Comparison of ENCODE assay signal across 8 cellular contexts in genomic region chr1:1347663-1348419, GRCh38. TPM values are rescaled to one million over a fixed set of nuclear protein-coding genes. Genes with fewer than 3 reads are reported as not detected.
DNase-seq lines count a peak whose midpoint lies in the region; ATAC-seq and TF ChIP-seq lines count a peak whose summit lies in the region.

No MANE protein-coding gene starts in this region.

- intact Hi-C loops in colonic mucosa (cut with DNase I) (no loop called here), mucosa of descending colon (cut with DNase I, micrococcal nuclease) (no loop called here)

- no peak for TF ChIP-seq CTCF in colonic mucosa (IDR thresholded peaks at IDR 0.05)
- TF ChIP-seq CTCF in mucosa of descending colon (IDR thresholded peaks at IDR 0.05), result no peak

- peaks cover 0 to 27% (median 3%) of the 10 kb centered on the region in 4 donors for H3K4me1 Mint-ChIP-seq in CD4-positive, CD25-positive, alpha-beta regulatory T cell

- H3K4me3 ChIP-seq in CD4-positive, CD25-positive, alpha-beta regulatory T cell (ENCODE audit: low read depth, low read length), result no peak overlapping the region
- H3K4me3 ChIP-seq in colonic mucosa (peak overlapping the region; percentile 41), mucosa of descending colon (no peak overlapping the region)

- no peak for ATAC-seq in CD4-positive, CD25-positive, alpha-beta regulatory T cell (ENCODE audit: low read depth in 2 of 2)
- peak; percentile 67 for ATAC-seq in mucosa of descending colon
- no peak for ATAC-seq in HG02973 (IDR thresholded peaks at IDR 0.05; ENCODE audit: unreplicated experiment)
- no peak for ATAC-seq in GM19463 (IDR thresholded peaks at IDR 0.05; ENCODE audit: unreplicated experiment)
- no peak for ATAC-seq in HG02970 (IDR thresholded peaks at IDR 0.05; ENCODE audit: low FRiP score, unreplicated experiment)

- peak overlapping the region; percentile 92 to 94 for H3K9ac ChIP-seq in colonic mucosa (ENCODE audit: low read depth in 2 of 2, low read length in 2 of 2)

- H3K27me3 ChIP-seq in CD4-positive, CD25-positive, alpha-beta regulatory T cell (ENCODE audit: control insufficient read depth, insufficient read depth, low read length), result no peaks in the 10 kb centered on the region
- no peaks in the 10 kb centered on the region for H3K27me3 ChIP-seq in colonic mucosa

- no peaks in the 10 kb centered on the region for H3K9me3 ChIP-seq in CD4-positive, CD25-positive, alpha-beta regulatory T cell (ENCODE audit: control insufficient read depth in 2 of 2, low read length in 2 of 2)
- no peaks in the 10 kb centered on the region for H3K9me3 ChIP-seq in colonic mucosa
- no peaks in the 10 kb centered on the region for H3K9me3 ChIP-seq in mucosa of descending colon

- no peaks in the 10 kb centered on the region for H3K36me3 Mint-ChIP-seq in CD4-positive, CD25-positive, alpha-beta regulatory T cell

- H3K4me1 ChIP-seq in CD4-positive, CD25-positive, alpha-beta regulatory T cell (ENCODE audit: control insufficient read depth, insufficient read depth, low read length, poor library complexity, severe bottlenecking), result peaks cover 20% of the 10 kb centered on the region
- H3K4me1 ChIP-seq in colonic mucosa (peaks cover 17% of the 10 kb centered on the region), mucosa of descending colon (ENCODE audit: low read depth) (peaks cover 29% of the 10 kb centered on the region)

- H3K27ac Mint-ChIP-seq in CD4-positive, CD25-positive, alpha-beta regulatory T cell, result peak overlapping the region in 1 of 3 donors; percentile 65

- peak overlapping the region; percentile 76 to 80 (median 78) for H3K4me3 Mint-ChIP-seq in CD4-positive, CD25-positive, alpha-beta regulatory T cell

- no peak for DNase-seq in CD4-positive, CD25-positive, alpha-beta regulatory T cell
- DNase-seq in LoVo (ENCODE audit: low spot score) (peak; percentile 57), colonic mucosa (peak; percentile 85), mucosa of descending colon (peak; percentile 81 to 83 (median 81)), dermis blood vessel endothelial cell (no peak)

- H3K9me3 Mint-ChIP-seq in CD4-positive, CD25-positive, alpha-beta regulatory T cell, result no peaks in the 10 kb centered on the region

- no peaks in the 10 kb centered on the region for H3K36me3 ChIP-seq in CD4-positive, CD25-positive, alpha-beta regulatory T cell (ENCODE audit: control insufficient read depth, insufficient read depth, low read length)
- H3K36me3 ChIP-seq in colonic mucosa, result no peaks in the 10 kb centered on the region
- H3K36me3 ChIP-seq in mucosa of descending colon (ENCODE audit: low read depth), result no peaks in the 10 kb centered on the region

- H3K27ac ChIP-seq in CD4-positive, CD25-positive, alpha-beta regulatory T cell (ENCODE audit: insufficient read depth, low read length, poor library complexity, severe bottlenecking), result no peak overlapping the region
- H3K27ac ChIP-seq in colonic mucosa, result peak overlapping the region; percentile 79

- peaks cover 15% of the 10 kb centered on the region for H3K27me3 Mint-ChIP-seq in CD4-positive, CD25-positive, alpha-beta regulatory T cell

RNA-seq across cellular contexts. Expression of gene DVL1, which starts 1.4 kb away (rescaled TPM):
- total RNA-seq in CD4-positive, CD25-positive, alpha-beta regulatory T cell, result 40.0 TPM
- polyA plus RNA-seq in CD4-positive, CD25-positive, alpha-beta regulatory T cell, result 1 to 10 TPM in 1 of 4 donors, under 1 TPM in 3; 0.43 to 1.1 (median 0.82) TPM
- total RNA-seq in colonic mucosa, result 10 to 100 TPM; 49.9 to 71.3 TPM
- 10 to 100 TPM; 51.7 to 95.3 (median 73.1) TPM for total RNA-seq in mucosa of descending colon
- total RNA-seq in dermis blood vessel endothelial cell, result 43.5 and 54.6 TPM in 2 replicates

RNA-seq across cellular contexts. Expression of gene MXRA8, which starts 10.5 kb away (rescaled TPM):
- total RNA-seq in CD4-positive, CD25-positive, alpha-beta regulatory T cell, result 0.17 TPM
- not detected for polyA plus RNA-seq in CD4-positive, CD25-positive, alpha-beta regulatory T cell
- total RNA-seq in colonic mucosa, result 10 to 100 TPM in 1 of 2 donors, 1 to 10 TPM in 1; 5.9 to 14.0 TPM
- 10 to 100 TPM in 2 of 3 donors, 1 to 10 TPM in 1; 6.8 to 62.1 (median 20.8) TPM for total RNA-seq in mucosa of descending colon
- total RNA-seq in dermis blood vessel endothelial cell, result 0.56 and 1.7 TPM in 2 replicates

RNA-seq across cellular contexts. Expression of gene TAS1R3, which starts 16.8 kb away (rescaled TPM):
- 2.0 TPM for total RNA-seq in CD4-positive, CD25-positive, alpha-beta regulatory T cell
- under 1 TPM in 2 of 4 donors, not detected in 2; 0.06 to 0.11 TPM for polyA plus RNA-seq in CD4-positive, CD25-positive, alpha-beta regulatory T cell
- total RNA-seq in colonic mucosa (under 1 TPM; 0.24 to 0.57 TPM), mucosa of descending colon (1 to 10 TPM in 1 of 3 donors, under 1 TPM in 2; 0.57 to 1.1 (median 0.96) TPM), dermis blood vessel endothelial cell (0.28 and 0.85 TPM in 2 replicates)

RNA-seq across cellular contexts. Expression of gene CPTP, which starts 23.2 kb away (rescaled TPM):
- total RNA-seq in CD4-positive, CD25-positive, alpha-beta regulatory T cell, result 27.0 TPM
- 10 to 100 TPM; 21.4 to 40.1 (median 32.6) TPM for polyA plus RNA-seq in CD4-positive, CD25-positive, alpha-beta regulatory T cell
- total RNA-seq in colonic mucosa, result 10 to 100 TPM; 45.4 to 60.2 TPM
- 10 to 100 TPM; 41.2 to 77.9 (median 55.5) TPM for total RNA-seq in mucosa of descending colon
- 21.6 and 33.3 TPM in 2 replicates for total RNA-seq in dermis blood vessel endothelial cell

RNA-seq across cellular contexts. Expression of gene INTS11, which starts 23.4 kb away (rescaled TPM):
- total RNA-seq in CD4-positive, CD25-positive, alpha-beta regulatory T cell, result 138 TPM
- 10 to 100 TPM; 66.2 to 74.0 (median 67.8) TPM for polyA plus RNA-seq in CD4-positive, CD25-positive, alpha-beta regulatory T cell
- total RNA-seq in colonic mucosa (100 to 1,000 TPM in 1 of 2 donors, 10 to 100 TPM in 1; 70.6 to 126 TPM), mucosa of descending colon (100 to 1,000 TPM in 1 of 3 donors, 10 to 100 TPM in 2; 89.9 to 127 (median 95.5) TPM), dermis blood vessel endothelial cell (52.8 and 77.5 TPM in 2 replicates)

Comparison
In these comparisons a context has a peak if more than half of its experiments do, and no peak if none do; other contexts are left out.
1. DNase-seq: peak in LoVo (single experiment), colonic mucosa (single experiment) and mucosa of descending colon (3 of 3); none in CD4-positive, CD25-positive, alpha-beta regulatory T cell (0 of 3) and dermis blood vessel endothelial cell (single experiment).